Comparison of ENCODE assay signal across 21 cellular contexts in the genomic region with DNA sequence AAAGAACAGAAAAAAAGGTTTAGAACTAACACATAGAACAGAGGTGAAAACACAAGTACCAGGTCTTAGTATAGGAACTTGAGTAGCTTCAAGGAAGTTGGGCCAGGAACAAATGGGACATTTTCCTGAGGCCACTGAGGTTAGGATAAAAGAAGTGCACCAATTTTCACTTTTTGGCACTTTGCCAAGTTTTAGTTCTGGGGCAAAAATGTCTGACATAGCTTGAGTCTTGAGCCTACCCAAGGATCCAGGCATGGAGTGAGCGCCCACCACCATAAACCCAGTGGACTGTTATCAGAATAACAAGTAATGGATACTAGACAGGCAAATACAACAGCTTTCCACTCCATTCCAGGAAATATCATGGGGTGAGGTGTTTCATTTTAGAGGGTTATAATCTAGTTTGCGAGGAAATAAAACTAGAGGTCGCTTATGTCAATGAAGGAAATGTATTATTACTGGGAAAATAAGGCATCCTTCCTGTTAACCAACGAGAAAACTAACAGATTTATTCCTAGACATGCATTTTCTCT.
"Had no signal": no experiment of that assay in that cellular context is flagged by ENCODE, and none has a peak within 500 bp of the region (broad histone marks: within the 10 kb centered on the region; RNA-seq: fewer than 3 reads in every experiment).

No MANE protein-coding gene starts in this region.

- DNase-seq: activated CD4-positive, alpha-beta T cell treated with anti-CD3 and anti-CD28 coated beads for 4 hours; activated CD8-positive, alpha-beta memory T cell treated with anti-CD3 and anti-CD28 coated beads, Interleukin-2, amount 50 U/mL, for 4 hours; activated CD8-positive, alpha-beta T cell treated with anti-CD3 and anti-CD28 coated beads for 36 hours; activated naive CD4-positive, alpha-beta T cell treated with anti-CD3 and anti-CD28 coated beads, Interleukin-2, amount 50 U/mL, for 16 hours; activated naive CD8-positive, alpha-beta T cell treated with anti-CD3 and anti-CD28 coated beads, Interleukin-2, amount 10 ng/mL, durations not matched to agents 7 days and 5 days; activated T-cell treated with anti-CD3 and anti-CD28 coated beads, Interleukin-2, amount 50 U/mL, for 72 hours; adrenal gland; anterior cingulate cortex; cerebellar nuclear complex; MM.1S; NCI-H1105; NCI-H1436; NCI-H1694 treated with DMSO at 0.1 percent for 48 hours; NCI-H2029 treated with DMSO at 0.1 percent for 48 hours; NCI-H510A treated with DMSO at 0.1 percent for 48 hours; NCI-H69; Peyer's patch; Right ventricle myocardium superior; SJCRH30 had no signal

- H3K4me1 ChIP-seq: adrenal gland, Peyer's patch, SJCRH30 had no signal

- H3K27me3 ChIP-seq: Peyer's patch, SJCRH30 had no signal

- H3K36me3 ChIP-seq: adrenal gland, Peyer's patch, SJCRH30 had no signal

- H3K9me3 ChIP-seq: adrenal gland, Peyer's patch, SJCRH30 had no signal

- H3K27ac ChIP-seq: adrenal gland, Peyer's patch, RWPE1, SJCRH30, VCaP had no signal

- ATAC-seq: activated CD8-positive, alpha-beta T cell treated with anti-CD3 and anti-CD28 coated beads for 36 hours; activated T-cell treated with anti-CD3 and anti-CD28 coated beads, Interleukin-2, amount 50 U/mL, for 72 hours had no signal

- H3K4me3 ChIP-seq: adrenal gland, Peyer's patch, SJCRH30 had no signal
